In genomic region chr2:26504002-26504401, GRCh38 we compare ENCODE assay signal across 7 cellular contexts. TPM values are rescaled to one million over a fixed set of nuclear protein-coding genes. Genes with fewer than 3 reads are reported as not detected.
DNase-seq lines count a peak whose midpoint lies in the region; ATAC-seq and TF ChIP-seq lines count a peak whose summit lies in the region.

No MANE protein-coding gene starts in this region.

- H4K20me1 ChIP-seq in GM23338 (replicated peaks; ENCODE audit: insufficient read depth): no peaks in the 10 kb centered on the region

- H3K4me3 ChIP-seq in GM23338 (peak overlapping the region; percentile 85), ectodermal cell (ENCODE audit: insufficient read depth, low read depth, low read length) (peak overlapping the region; percentile 30), rectal smooth muscle tissue (ENCODE audit: low read length) (peak overlapping the region; percentile 57)

- peak overlapping the region; percentile 82 for H3K4me3 Mint-ChIP-seq in GM23338

- no peaks in the 10 kb centered on the region for H3K9me3 ChIP-seq in ectodermal cell (ENCODE audit: control insufficient read depth, low read length)

- peak; percentile 21 for DNase-seq in GM23338 (ENCODE audit: low spot score)
- DNase-seq in NCI-H774 (lab: John Stamatoyannopoulos, UW): peak; percentile 8
- no peak for DNase-seq in iPS-NIHi7 (ENCODE audit: extremely low spot score)
- no peak for DNase-seq in NCI-H748 treated with DMSO at 0.1 percent for 48 hours (lab: John Stamatoyannopoulos, UW)
- no peak for DNase-seq in hippocampal formation (lab: John Stamatoyannopoulos, UW)

- H3K9me2 ChIP-seq in GM23338 (ENCODE audit: insufficient read depth): no peaks in the 10 kb centered on the region

- H3K27me3 Mint-ChIP-seq in GM23338 (ENCODE audit: insufficient read depth, low read depth, poor library complexity): peaks cover 8% of the 10 kb centered on the region

- no peaks in the 10 kb centered on the region for H3K36me3 Mint-ChIP-seq in GM23338 (ENCODE audit: low read depth)

- no peak for TF ChIP-seq CTCF in GM23338 (conservative IDR thresholded peaks at IDR 0.05; ENCODE audit: low read depth in 2 of 2)

- H3K36me3 ChIP-seq in GM23338 (ENCODE audit: insufficient read depth) (no peaks in the 10 kb centered on the region), ectodermal cell (ENCODE audit: control insufficient read depth, insufficient read depth, low read length) (no peaks in the 10 kb centered on the region), rectal smooth muscle tissue (ENCODE audit: control insufficient read depth, insufficient read depth, low read length) (no peaks in the 10 kb centered on the region)

- H3K4me2 ChIP-seq in GM23338: peak overlapping the region; percentile 90

- no peaks in the 10 kb centered on the region for H3K79me2 ChIP-seq in GM23338 (replicated peaks; ENCODE audit: insufficient read depth)

- H3K9me3 Mint-ChIP-seq in GM23338: no peaks in the 10 kb centered on the region; the same call in 1 of the 3 replicates

- H3K27ac Mint-ChIP-seq in GM23338: no peak overlapping the region

- H2AFZ ChIP-seq in GM23338: peak overlapping the region; percentile 100

- no peaks in the 10 kb centered on the region for H3F3A ChIP-seq in GM23338 (replicated peaks; ENCODE audit: low read depth)

- ATAC-seq in GM23338: peak; percentile 5; the same call in 2 of the 3 replicates

- H3K4me1 ChIP-seq in GM23338 (ENCODE audit: insufficient read depth) (peaks cover 5% of the 10 kb centered on the region), ectodermal cell (ENCODE audit: control insufficient read depth, insufficient read depth, low read length) (no peaks in the 10 kb centered on the region), rectal smooth muscle tissue (ENCODE audit: control insufficient read depth, insufficient read depth, low read length) (no peaks in the 10 kb centered on the region)

- H3K9ac ChIP-seq in rectal smooth muscle tissue (ENCODE audit: low read length): no peak overlapping the region

- H3K27me3 ChIP-seq in GM23338 (ENCODE audit: insufficient read depth): peaks cover 15% of the 10 kb centered on the region
- peaks cover 5% of the 10 kb centered on the region for H3K27me3 ChIP-seq in ectodermal cell (ENCODE audit: control insufficient read depth, insufficient read depth, low read length, poor library complexity, severe bottlenecking)
- peaks cover 3% of the 10 kb centered on the region for H3K27me3 ChIP-seq in rectal smooth muscle tissue (ENCODE audit: control insufficient read depth, insufficient read depth, low read length)

- 82% methylated on average over 13 of the region's 13 CpGs for WGBS in ectodermal cell, 2 experiments

- H3K27ac ChIP-seq in GM23338 (ENCODE audit: low read depth) (no peak overlapping the region), ectodermal cell (ENCODE audit: insufficient read depth, low read depth, low read length, poor library complexity, severe bottlenecking) (no peak overlapping the region), rectal smooth muscle tissue (ENCODE audit: low read depth, low read length) (no peak overlapping the region)

- peaks cover 21% of the 10 kb centered on the region for H3K4me1 Mint-ChIP-seq in GM23338

TF ChIP-seq in GM23338, 12 proteins besides CTCF, POLR2A, EP300 and RAD21:
- TF ChIP-seq POLR2AphosphoS5 (IDR thresholded peaks at IDR 0.05; ENCODE audit: low read depth): no peak

RNA-seq across cellular contexts. Expression of gene OTOF, which starts 26.1 kb away (rescaled TPM):
- 0.21 TPM in 1 of 2 replicates, not detected in the other for total RNA-seq in GM23338 (2014; rRNA removed; shearing (Covaris generic))
- 0.23 TPM in 1 of 2 replicates, not detected in the other for polyA plus RNA-seq in GM23338 (2016; fragmentation: Nextera tagmentation; extraction: Ambion mirVana)
- 2.1 TPM for polyA plus RNA-seq in ectodermal cell (2013, experiment 1 of 4)
- 3.1 TPM for polyA plus RNA-seq in ectodermal cell (2013, experiment 2 of 4)
- 1.7 TPM for polyA plus RNA-seq in ectodermal cell (2013, experiment 3 of 4)
- polyA plus RNA-seq in ectodermal cell (2013, experiment 4 of 4): 1.6 TPM

Comparison
In these comparisons a context has a peak if more than half of its experiments do, and no peak if none do; other contexts are left out.
1. DNase-seq: peak in GM23338 (single experiment) and NCI-H774 (single experiment); none in iPS-NIHi7 (single experiment), NCI-H748 treated with DMSO at 0.1 percent for 48 hours (single experiment) and hippocampal formation (0 of 2).
2. H3K4me3 ChIP-seq: peak in every context shown above with its lines; median percentile 85 in GM23338; 57 in rectal smooth muscle tissue; 30 in ectodermal cell.